8 cellular contexts compared by ENCODE assay signal in the genomic region with DNA sequence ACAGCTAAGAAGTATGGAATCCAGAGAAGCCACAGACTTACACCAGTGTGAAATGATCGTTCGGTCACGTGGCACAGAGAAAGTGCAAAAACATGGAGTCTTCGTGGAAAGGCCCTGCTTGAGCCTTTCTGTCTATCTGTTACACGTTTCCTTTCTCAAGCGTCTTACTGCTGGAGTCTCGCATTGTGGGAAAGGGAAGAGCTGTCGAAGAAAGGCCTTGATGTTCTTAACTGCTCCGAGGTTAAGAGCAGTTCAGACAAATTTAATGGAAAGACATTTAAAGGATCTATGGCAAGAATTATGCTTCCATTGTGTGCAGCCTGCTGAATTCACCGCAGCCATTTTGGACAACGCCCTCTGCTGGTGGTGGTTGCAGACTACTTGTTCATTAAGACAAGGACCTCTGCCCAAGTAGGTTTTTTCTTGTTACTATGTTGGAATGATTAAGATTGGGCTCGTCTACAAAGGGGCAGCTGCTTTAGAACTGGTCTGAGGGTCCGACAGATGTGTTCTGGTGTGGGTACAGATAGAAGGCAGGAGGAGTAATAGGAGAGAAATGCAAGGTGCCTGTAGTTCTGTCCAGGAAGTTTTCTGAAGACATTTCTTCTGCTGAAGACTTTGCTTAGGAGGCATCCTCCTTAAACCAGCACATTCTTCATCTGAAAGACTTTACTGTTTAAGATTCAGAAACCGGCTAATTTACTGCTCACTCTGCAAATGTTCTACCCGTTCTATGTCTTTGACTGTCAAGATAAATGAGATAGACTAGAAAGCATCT. TPM values are rescaled to one million over a fixed set of nuclear protein-coding genes. Genes with fewer than 3 reads are reported as not detected.
DNase-seq lines count a peak whose midpoint lies in the region; ATAC-seq, FAIRE-seq and TF ChIP-seq lines count a peak whose summit lies in the region.

No MANE protein-coding gene starts in this region.

- POLR2A ChIA-PET in Panc1 (lab: Charles Lee): no interaction called here

- H3K4me3 ChIP-seq in Panc1 (ENCODE audit: low read depth in 2 of 2, low read length in 2 of 2): no peak overlapping the region
- no peak overlapping the region for H3K4me3 ChIP-seq in fibroblast of the aortic adventitia (ENCODE audit: low read depth, low read length)
- no peak overlapping the region for H3K4me3 ChIP-seq in pancreas
- no peak overlapping the region for H3K4me3 ChIP-seq in upper lobe of left lung

- TF ChIP-seq CTCF in Panc1 (IDR thresholded peaks at IDR 0.05) (peak; percentile 97), fibroblast of the aortic adventitia (IDR thresholded peaks at IDR 0.05; ENCODE audit: insufficient read depth, low read length) (peak; percentile 64), pancreas (IDR thresholded peaks at IDR 0.05) (peak; percentile 48 to 50 (median 50)), upper lobe of left lung (IDR thresholded peaks at IDR 0.05) (peak; percentile 42 to 53 (median 48))

- DNase-seq in GM12891 (ENCODE audit: insufficient read length, low spot score) (no peak), HTR-8/SVneo (ENCODE audit: insufficient read length, low spot score) (peak; percentile 50), Panc1 (ENCODE audit: low read depth, low spot score) (peak; percentile 46), fibroblast of the aortic adventitia (ENCODE audit: low read depth) (peak; percentile 69), pancreas (peak in 4 of 6 donors; percentile 46 to 82 (median 64)), upper lobe of left lung (peak in 1 of 2 donors; percentile 66), NCI-H510A treated with DMSO at 0.1 percent for 48 hours (lab: John Stamatoyannopoulos, UW) (no peak)
- peak; percentile 85 to 87 for DNase-seq in activated T-cell treated with anti-CD3 and anti-CD28 coated beads, Interleukin-2, amount 50 U/mL, for 48 hours

- BruUV-seq in Panc1 (replicated peaks; lab: Mats Ljungman, UMichigan): no TSS peak

- H3K27me3 ChIP-seq in Panc1 (ENCODE audit: control insufficient read depth, insufficient read depth, low read length) (peaks cover 16% of the 10 kb centered on the region), pancreas (no peaks in the 10 kb centered on the region), upper lobe of left lung (no peaks in the 10 kb centered on the region)

- H3K9me3 ChIP-seq in Panc1 (ENCODE audit: control insufficient read depth, insufficient read depth, low read depth, low read length) (0 out of 2 replicates have a peak, but pooled peaks cover under 1% of the 10 kb centered on the region), pancreas (no peaks in the 10 kb centered on the region), upper lobe of left lung (no peaks in the 10 kb centered on the region)

- H3K36me3 ChIP-seq in Panc1 (ENCODE audit: control insufficient read depth, insufficient read depth, low read length) (no peaks in the 10 kb centered on the region), pancreas (no peaks in the 10 kb centered on the region), upper lobe of left lung (no peaks in the 10 kb centered on the region)

- intact Hi-C loops in Panc1 (cut with micrococcal nuclease; ENCODE audit: unreplicated experiment) (loop anchor here (1.0 kb wide), 1 partner anchor 319 kb away; no protein-coding TSS in a partner anchor), pancreas (cut with DNase I) (no loop called here)

- TF ChIP-seq EP300 in upper lobe of left lung (IDR thresholded peaks at IDR 0.05): no peak

- no peak for TF ChIP-seq POLR2A in GM12891 (IDR thresholded peaks at IDR 0.05; ENCODE audit: low read depth, low read length)
- TF ChIP-seq POLR2A in upper lobe of left lung (IDR thresholded peaks at IDR 0.05): no peak

- WGBS in pancreas, 2 donors: 59 to 63% methylated on average over 15 of the region's 15 CpGs
- 79% methylated on average over 15 of the region's 15 CpGs for WGBS in upper lobe of left lung, 2 donors

- ATAC-seq in Panc1 (peak; percentile 81), pancreas (peak in 3 of 4 donors; percentile 67 to 79 (median 72)), upper lobe of left lung (ENCODE audit: low FRiP score in 2 of 2) (peak in 1 of 2 donors; percentile 50)

- in situ Hi-C loops in Panc1 (cut with HindIII; ENCODE audit: low pct_unique_long_range_greater_than_20kb, low sequenced_read_pairs): no loop called here

- FAIRE-seq in GM12891 (lab: Jason Lieb, UNC) (peak; percentile 87), HTR-8/SVneo (lab: Jason Lieb, UNC) (no peak), pancreas (lab: Jason Lieb, UNC) (no peak)

- H3K27ac ChIP-seq in Panc1 (ENCODE audit: low read length) (no peak overlapping the region), pancreas (no peak overlapping the region), upper lobe of left lung (no peak overlapping the region)

- H3K4me1 ChIP-seq in Panc1 (ENCODE audit: control insufficient read depth, insufficient read depth, low read length) (no peaks in the 10 kb centered on the region), pancreas (no peaks in the 10 kb centered on the region), upper lobe of left lung (peaks cover 2 to 11% (median 4%) of the 10 kb centered on the region in 4 donors)

- CTCF ChIA-PET in Panc1 (lab: Charles Lee): interaction anchor here (1.0 kb wide), 1 partner anchor 294 kb away, joined by 3 read pairs; no protein-coding TSS in a partner anchor

TF ChIP-seq in GM12891, 5 proteins besides CTCF, POLR2A, EP300 and RAD21:
- TF ChIP-seq PAX5 (IDR thresholded peaks at IDR 0.05; ENCODE audit: insufficient read depth, low read length, severe bottlenecking): no peak
- TF ChIP-seq TAF1 (IDR thresholded peaks at IDR 0.05; ENCODE audit: low read depth, low read length): 0 out of 2 replicates have a peak, but pooled peaks have one; percentile 10
- TF ChIP-seq POLR2AphosphoS5 (IDR thresholded peaks at IDR 0.05; ENCODE audit: low read depth, low read length): no peak
- TF ChIP-seq SPI1 (IDR thresholded peaks at IDR 0.05; ENCODE audit: low read depth, low read length): no peak

RNA-seq across cellular contexts. Expression of a gene that starts 24.7 kb away (rescaled TPM):
- 0.08 TPM for polyA plus RNA-seq in GM12891 (2012; ENCODE audit: low read depth, missing spikeins)
- total RNA-seq in Panc1 (2021; ENCODE audit: unreplicated experiment): 3.0 TPM
- 3.4 TPM for polyA plus RNA-seq in Panc1 (2012; ENCODE audit: insufficient read length)
- not detected in 2 replicates for total RNA-seq in fibroblast of the aortic adventitia (ENCODE audit: low replicate concordance)
- total RNA-seq in pancreas: not detected
- not detected for polyA plus RNA-seq in pancreas
- total RNA-seq in upper lobe of left lung: not detected

RNA-seq across cellular contexts. Expression of a gene that starts 58.0 kb away (rescaled TPM):
- polyA plus RNA-seq in GM12891 (2012; ENCODE audit: low read depth, missing spikeins): 3.6 TPM
- total RNA-seq in Panc1 (2021; ENCODE audit: unreplicated experiment) (22.3 TPM), fibroblast of the aortic adventitia (ENCODE audit: low replicate concordance) (25.0 and 38.2 TPM in 2 replicates), pancreas (10 to 100 TPM in 2 of 6 donors, 1 to 10 TPM in 4; 7.6 to 12.3 (median 9.7) TPM), upper lobe of left lung (10 to 100 TPM; 12.5 to 48.6 (median 21.0) TPM)
- 19.6 TPM for polyA plus RNA-seq in Panc1 (2012; ENCODE audit: insufficient read length)
- polyA plus RNA-seq in pancreas: 10 to 100 TPM in 1 of 2 donors, 1 to 10 TPM in 1; 8.9 to 17.7 TPM

RNA-seq across cellular contexts. Expression of a gene that starts 58.2 kb away (rescaled TPM):
- polyA plus RNA-seq in GM12891 (2012; ENCODE audit: low read depth, missing spikeins): 2.1 TPM
- total RNA-seq in Panc1 (2021; ENCODE audit: unreplicated experiment): 12.0 TPM
- polyA plus RNA-seq in Panc1 (2012; ENCODE audit: insufficient read length): 12.1 TPM
- total RNA-seq in fibroblast of the aortic adventitia (ENCODE audit: low replicate concordance): 19.2 and 32.7 TPM in 2 replicates
- total RNA-seq in pancreas: 1 to 10 TPM; 3.7 to 8.9 (median 5.1) TPM
- polyA plus RNA-seq in pancreas: 10 to 100 TPM; 10.5 to 21.8 TPM
- 10 to 100 TPM in 3 of 6 donors, 1 to 10 TPM in 3; 3.1 to 14.0 (median 10.4) TPM for total RNA-seq in upper lobe of left lung

Comparison
In these comparisons a context has a peak if more than half of its experiments do, and no peak if none do; other contexts are left out.
1. DNase-seq: peak in HTR-8/SVneo (single experiment), Panc1 (single experiment), activated T-cell treated with anti-CD3 and anti-CD28 coated beads, Interleukin-2, amount 50 U/mL, for 48 hours (2 of 2), fibroblast of the aortic adventitia (single experiment) and pancreas (4 of 6); none in GM12891 (single experiment) and NCI-H510A treated with DMSO at 0.1 percent for 48 hours (single experiment).
2. Peak in every context shown above with its lines, with median percentiles within 50 percentile points of each other: CTCF ChIP-seq.